Comparison of ENCODE assay signal across 16 cellular contexts in genomic region chr11:2801711-2802388, GRCh38.
A peak's percentile ranks its signal among the peaks of the same experiment; 100 is the strongest.
DNase-seq lines count a peak whose midpoint lies in the region; ATAC-seq and TF ChIP-seq lines count a peak whose summit lies in the region.
"Had no signal": no experiment of that assay in that cellular context is flagged by ENCODE, and none has a peak within 500 bp of the region (broad histone marks: within the 10 kb centered on the region; RNA-seq: fewer than 3 reads in every experiment).

No MANE protein-coding gene starts in this region.

- no peak for TF ChIP-seq EP300 in upper lobe of left lung (IDR thresholded peaks at IDR 0.05)

- H3K27ac ChIP-seq in colonic mucosa (no peak overlapping the region), upper lobe of left lung (no peak overlapping the region)
- H3K27ac ChIP-seq: parathyroid adenoma had no signal

- H3K4me3 Mint-ChIP-seq in activated naive CD8-positive, alpha-beta T cell treated with anti-CD3 and anti-CD28 coated beads, Interleukin-2, amount 10 ng/mL, durations not matched to agents 7 days and 5 days = no peak overlapping the region
- H3K4me3 Mint-ChIP-seq in activated naive CD8-positive, alpha-beta T cell treated with anti-CD3 and anti-CD28 coated beads for 36 hours = no peak overlapping the region
- H3K4me3 Mint-ChIP-seq: activated CD4-positive, alpha-beta memory T cell treated with anti-CD3 and anti-CD28 coated beads, Interleukin-2, amount 10 ng/mL, durations not matched to agents 7 days and 5 days had no signal

- WGBS in upper lobe of left lung, 2 donors = 92 to 93% methylated on average over 12 to 22 of the region's 22 CpGs

- no peaks in the 10 kb centered on the region for H3K36me3 ChIP-seq in colonic mucosa
- no peaks in the 10 kb centered on the region for H3K36me3 ChIP-seq in upper lobe of left lung

- no peaks in the 10 kb centered on the region for H3K9me3 Mint-ChIP-seq in activated naive CD8-positive, alpha-beta T cell treated with anti-CD3 and anti-CD28 coated beads, Interleukin-2, amount 10 ng/mL, durations not matched to agents 7 days and 5 days
- no peaks in the 10 kb centered on the region for H3K9me3 Mint-ChIP-seq in activated naive CD8-positive, alpha-beta T cell treated with anti-CD3 and anti-CD28 coated beads for 36 hours
- H3K9me3 Mint-ChIP-seq: activated CD4-positive, alpha-beta memory T cell treated with anti-CD3 and anti-CD28 coated beads, Interleukin-2, amount 10 ng/mL, durations not matched to agents 7 days and 5 days; activated naive CD4-positive, alpha-beta T cell treated with anti-CD3 and anti-CD28 coated beads, Interleukin-2, amount 50 U/mL, for 72 hours had no signal

- H3K4me1 Mint-ChIP-seq in activated naive CD8-positive, alpha-beta T cell treated with anti-CD3 and anti-CD28 coated beads, Interleukin-2, amount 10 ng/mL, durations not matched to agents 7 days and 5 days = no peaks in the 10 kb centered on the region
- H3K4me1 Mint-ChIP-seq in activated naive CD8-positive, alpha-beta T cell treated with anti-CD3 and anti-CD28 coated beads for 36 hours = no peaks in the 10 kb centered on the region
- H3K4me1 Mint-ChIP-seq: activated CD4-positive, alpha-beta memory T cell treated with anti-CD3 and anti-CD28 coated beads, Interleukin-2, amount 10 ng/mL, durations not matched to agents 7 days and 5 days had no signal

- H3K4me1 ChIP-seq in colonic mucosa = no peaks in the 10 kb centered on the region
- H3K4me1 ChIP-seq in upper lobe of left lung = peaks cover 8 to 33% (median 15%) of the 10 kb centered on the region in 4 donors
- H3K4me1 ChIP-seq: parathyroid adenoma had no signal

- H3K27me3 Mint-ChIP-seq in activated naive CD8-positive, alpha-beta T cell treated with anti-CD3 and anti-CD28 coated beads, Interleukin-2, amount 10 ng/mL, durations not matched to agents 7 days and 5 days = no peaks in the 10 kb centered on the region
- no peaks in the 10 kb centered on the region for H3K27me3 Mint-ChIP-seq in activated naive CD8-positive, alpha-beta T cell treated with anti-CD3 and anti-CD28 coated beads for 36 hours
- H3K27me3 Mint-ChIP-seq: activated CD4-positive, alpha-beta memory T cell treated with anti-CD3 and anti-CD28 coated beads, Interleukin-2, amount 10 ng/mL, durations not matched to agents 7 days and 5 days had no signal

- TF ChIP-seq POLR2A in upper lobe of left lung (IDR thresholded peaks at IDR 0.05) = no peak

- peak; percentile 21 for DNase-seq in activated naive CD8-positive, alpha-beta T cell treated with anti-CD3 and anti-CD28 coated beads, Interleukin-2, amount 10 ng/mL, durations not matched to agents 7 days and 5 days
- no peak for DNase-seq in activated naive CD8-positive, alpha-beta T cell treated with anti-CD3 and anti-CD28 coated beads for 36 hours
- DNase-seq in colonic mucosa (peak; percentile 15), mesenteric fat pad (ENCODE audit: low spot score) (peak; percentile 75), upper lobe of left lung (peak; percentile 18 to 70), germinal center (ENCODE audit: low spot score) (no peak), hippocampal formation (lab: John Stamatoyannopoulos, UW) (no peak), NCI-H748 treated with DMSO at 0.1 percent for 48 hours (lab: John Stamatoyannopoulos, UW) (no peak)
- DNase-seq: activated CD4-positive, alpha-beta memory T cell treated with anti-CD3 and anti-CD28 coated beads, Interleukin-2, amount 10 ng/mL, durations not matched to agents 7 days and 5 days; caudate nucleus; foreskin fibroblast; Karpas-422; midbrain; NCI-H1417 treated with DMSO at 0.1 percent for 48 hours had no signal

- no peaks in the 10 kb centered on the region for H3K36me3 Mint-ChIP-seq in activated naive CD8-positive, alpha-beta T cell treated with anti-CD3 and anti-CD28 coated beads, Interleukin-2, amount 10 ng/mL, durations not matched to agents 7 days and 5 days
- H3K36me3 Mint-ChIP-seq in activated naive CD8-positive, alpha-beta T cell treated with anti-CD3 and anti-CD28 coated beads for 36 hours = no peaks in the 10 kb centered on the region
- H3K36me3 Mint-ChIP-seq: activated naive CD4-positive, alpha-beta T cell treated with anti-CD3 and anti-CD28 coated beads, Interleukin-2, amount 50 U/mL, for 72 hours had no signal

- H3K27me3 ChIP-seq in colonic mucosa (no peaks in the 10 kb centered on the region), upper lobe of left lung (no peaks in the 10 kb centered on the region)

- POLR2A ChIA-PET in activated naive CD8-positive, alpha-beta T cell treated with anti-CD3 and anti-CD28 coated beads, Interleukin-2, amount 10 ng/mL, durations not matched to agents 7 days and 5 days (lab: Charles Lee) = no interaction called here

- TF ChIP-seq CTCF in colonic mucosa (IDR thresholded peaks at IDR 0.05) (no peak), upper lobe of left lung (IDR thresholded peaks at IDR 0.05) (no peak)

- H3K27ac Mint-ChIP-seq in activated naive CD8-positive, alpha-beta T cell treated with anti-CD3 and anti-CD28 coated beads, Interleukin-2, amount 10 ng/mL, durations not matched to agents 7 days and 5 days = no peak overlapping the region
- H3K27ac Mint-ChIP-seq in activated naive CD8-positive, alpha-beta T cell treated with anti-CD3 and anti-CD28 coated beads for 36 hours = no peak overlapping the region
- H3K27ac Mint-ChIP-seq: activated CD4-positive, alpha-beta memory T cell treated with anti-CD3 and anti-CD28 coated beads, Interleukin-2, amount 10 ng/mL, durations not matched to agents 7 days and 5 days; activated naive CD4-positive, alpha-beta T cell treated with anti-CD3 and anti-CD28 coated beads, Interleukin-2, amount 50 U/mL, for 72 hours had no signal

- ATAC-seq in activated naive CD8-positive, alpha-beta T cell treated with anti-CD3 and anti-CD28 coated beads, Interleukin-2, amount 10 ng/mL, durations not matched to agents 7 days and 5 days (ENCODE audit: low read depth) = no peak
- no peak for ATAC-seq in upper lobe of left lung (ENCODE audit: low FRiP score in 2 of 2)
- ATAC-seq: activated naive CD4-positive, alpha-beta T cell treated with anti-CD3 and anti-CD28 coated beads, Interleukin-2, amount 50 U/mL, for 72 hours had no signal

- intact Hi-C loops in colonic mucosa (cut with DNase I) = no loop called here

- no peak overlapping the region for H3K9ac ChIP-seq in colonic mucosa (ENCODE audit: low read depth in 2 of 2, low read length in 2 of 2)
- H3K9ac ChIP-seq: parathyroid adenoma had no signal

- H3K9me3 ChIP-seq in colonic mucosa (no peaks in the 10 kb centered on the region), upper lobe of left lung (no peaks in the 10 kb centered on the region)

- H3K4me3 ChIP-seq in colonic mucosa (no peak overlapping the region), upper lobe of left lung (no peak overlapping the region)

Comparison
In these comparisons a context has a peak if more than half of its experiments do, and no peak if none do; other contexts are left out.
1. DNase-seq: peak in activated naive CD8-positive, alpha-beta T cell treated with anti-CD3 and anti-CD28 coated beads, Interleukin-2, amount 10 ng/mL, durations not matched to agents 7 days and 5 days (single experiment), colonic mucosa (single experiment), mesenteric fat pad (single experiment) and upper lobe of left lung (2 of 2); none in activated naive CD8-positive, alpha-beta T cell treated with anti-CD3 and anti-CD28 coated beads for 36 hours (single experiment), germinal center (single experiment), hippocampal formation (0 of 2) and NCI-H748 treated with DMSO at 0.1 percent for 48 hours (single experiment).